ENCODE assay signal across 12 cellular contexts in genomic region chr4:122909683-122910082, GRCh38. TPM values are rescaled to one million over a fixed set of nuclear protein-coding genes. Genes with fewer than 3 reads are reported as not detected.
DNase-seq lines count a peak whose midpoint lies in the region; ATAC-seq, FAIRE-seq and TF ChIP-seq lines count a peak whose summit lies in the region.
"Had no signal": no experiment of that assay in that cellular context is flagged by ENCODE, and none has a peak within 500 bp of the region (broad histone marks: within the 10 kb centered on the region; RNA-seq: fewer than 3 reads in every experiment).

No MANE protein-coding gene starts in this region.

- FAIRE-seq in A549 (lab: Jason Lieb, UNC) = no peak
- FAIRE-seq in urothelium cell line (lab: Jason Lieb, UNC) = no peak
- FAIRE-seq: HTR-8/SVneo had no signal

- H3K27me3 ChIP-seq in right lobe of liver = no peaks in the 10 kb centered on the region

- WGBS in A549 (ENCODE audit: missing lambda C conversion rate) = 38% methylated on average over 2 of the region's 2 CpGs
- WGBS in right lobe of liver (ENCODE audit: insufficient coverage, low coverage, low lambda C conversion rate, missing lambda C conversion rate) = 64% methylated on average over 2 of the region's 2 CpGs

- TF ChIP-seq POLR2A in A549 (IDR thresholded peaks at IDR 0.05; ENCODE audit: low read length) = no peak
- no peak for TF ChIP-seq POLR2A in right lobe of liver (IDR thresholded peaks at IDR 0.05)

- POLR2A ChIA-PET in A549 (lab: Yijun Ruan, JAX) = no interaction called here

- CTCF ChIA-PET in A549 (lab: Yijun Ruan, JAX) = no interaction called here

- no peak for TF ChIP-seq CTCF in A549 (IDR thresholded peaks at IDR 0.05)
- TF ChIP-seq CTCF in right lobe of liver (IDR thresholded peaks at IDR 0.05) = no peak

- no peak for TF ChIP-seq EP300 in A549 (IDR thresholded peaks at IDR 0.05)

- peak overlapping the region; percentile 57 for H3K4me2 ChIP-seq in A549

- H3K36me3 ChIP-seq in right lobe of liver = no peaks in the 10 kb centered on the region

- H3K9me3 ChIP-seq in A549 (no peaks in the 10 kb centered on the region), right lobe of liver (no peaks in the 10 kb centered on the region)

- intact Hi-C loops in right lobe of liver (cut with DNase I) = no loop called here

- H3K4me1 ChIP-seq in A549 (peaks cover 64% of the 10 kb centered on the region), right lobe of liver (peaks cover 0 to 30% (median 0%) of the 10 kb centered on the region in 4 donors)

- TF ChIP-seq RAD21 in A549 (conservative IDR thresholded peaks at IDR 0.05 in 1 of 2, IDR thresholded peaks at IDR 0.05 in 1 of 2) = no peak

- ATAC-seq in A549 (no peak), right lobe of liver (peak in 3 of 4 donors; percentile 34 to 79 (median 71))
- ATAC-seq: CD8-positive, alpha-beta T cell; HCT116 had no signal

- H3K27ac ChIP-seq in A549 = peak overlapping the region; percentile 58 to 66
- peak overlapping the region in 1 of 3 donors; percentile 58 for H3K27ac ChIP-seq in right lobe of liver

- H3K4me3 ChIP-seq in A549 (no peak overlapping the region), right lobe of liver (no peak overlapping the region)

- DNase-seq in A549 (ENCODE audit: low read depth in 1 of 2, low spot score in 1 of 2) (no peak), DMS53 treated with DMSO at 0.1 percent for 48 hours (lab: John Stamatoyannopoulos, UW; ENCODE audit: unreplicated experiment) (peak; percentile 32), fibroblast of gingiva (ENCODE audit: low read depth) (peak; percentile 21), right lobe of liver (no peak), mucosa of gallbladder (ENCODE audit: low spot score) (no peak), AG20443 (ENCODE audit: low spot score) (no peak), urothelium cell line (ENCODE audit: low spot score) (no peak)
- DNase-seq in effector CD8-positive, alpha-beta T cell (lab: John Stamatoyannopoulos, UW) = no peak
- DNase-seq: CD8-positive, alpha-beta T cell; COR-L47 had no signal

TF ChIP-seq in A549, 52 proteins besides CTCF, POLR2A, EP300 and RAD21:
- TF ChIP-seq MAFK (IDR thresholded peaks at IDR 0.05; ENCODE audit: partially characterized antibody) = no peak
- TF ChIP-seq GATA3 (IDR thresholded peaks at IDR 0.05; ENCODE audit: borderline replicate concordance) = no peak
- TF ChIP-seq POLR2AphosphoS2 (conservative IDR thresholded peaks at IDR 0.05; ENCODE audit: low read length) = no peak
- no peak for TF ChIP-seq HEYL (CRISPR knock-in tag; IDR thresholded peaks at IDR 0.05)
- no peak for TF ChIP-seq MAX (IDR thresholded peaks at IDR 0.05)
- no peak for TF ChIP-seq E2F6 (IDR thresholded peaks at IDR 0.05; ENCODE audit: borderline replicate concordance, low read depth)
- no peak for TF ChIP-seq MAZ (IDR thresholded peaks at IDR 0.05; ENCODE audit: borderline replicate concordance, low read depth, low read length)
- TF ChIP-seq CHD4 (IDR thresholded peaks at IDR 0.05; ENCODE audit: borderline replicate concordance) = no peak
- TF ChIP-seq CEBPB (IDR thresholded peaks at IDR 0.05) = no peak
- no peak for TF ChIP-seq HOXB5 (CRISPR knock-in tag; IDR thresholded peaks at IDR 0.05)
- TF ChIP-seq HMGXB4 (CRISPR knock-in tag; IDR thresholded peaks at IDR 0.05; ENCODE audit: borderline replicate concordance) = no peak
- TF ChIP-seq HOXB13 (CRISPR knock-in tag; IDR thresholded peaks at IDR 0.05; ENCODE audit: low read depth) = no peak
- no peak for TF ChIP-seq HOXA7 (CRISPR knock-in tag; IDR thresholded peaks at IDR 0.05)
- TF ChIP-seq JUN (IDR thresholded peaks at IDR 0.05) = no peak
- TF ChIP-seq HDAC2 (IDR thresholded peaks at IDR 0.05) = no peak
- no peak for TF ChIP-seq TFCP2L1 (CRISPR knock-in tag; IDR thresholded peaks at IDR 0.05)
- no peak for TF ChIP-seq ATOH8 (CRISPR knock-in tag; IDR thresholded peaks at IDR 0.05; ENCODE audit: low read depth)

RNA-seq across cellular contexts. Expression of gene NUDT6, which starts 12.7 kb away (rescaled TPM):
- polyA plus RNA-seq in A549 (2011; rRNA removed) = 10.2 and 12.7 TPM in 2 replicates
- 5.2 and 6.0 TPM in 2 replicates for polyA plus RNA-seq in A549 (2012; cell fraction: cytosol; rRNA removed)
- polyA plus RNA-seq in A549 (2012; cell fraction: nucleus; rRNA removed) = 4.3 and 4.7 TPM in 2 replicates
- polyA plus RNA-seq in A549 (2017; fragmentation: RNase III; extraction: RNeasy Plus Mini Kit Qiagen cat#74134 plus additional on column Dnase treatment) = 8.7 to 10.4 TPM (median 9.9 TPM) in 3 replicates
- 3.3 and 4.1 TPM in 2 replicates for polyA minus RNA-seq in A549 (2011; rRNA and poly(A)+ RNA removed)
- total RNA-seq in right lobe of liver = 10 to 100 TPM in 5 of 6 experiments, 1 to 10 TPM in 1; 8.0 to 20.5 (median 17.1) TPM
- total RNA-seq in mucosa of gallbladder = 3.5 TPM

Comparison
In these comparisons a context has a peak if more than half of its experiments do, and no peak if none do; other contexts are left out.
1. ATAC-seq: peak in right lobe of liver (3 of 4); none in A549 (0 of 2).
2. DNase-seq: peak in DMS53 treated with DMSO at 0.1 percent for 48 hours (single experiment) and fibroblast of gingiva (single experiment); none in A549 (0 of 2), right lobe of liver (0 of 3), effector CD8-positive, alpha-beta T cell (single experiment), mucosa of gallbladder (single experiment), AG20443 (single experiment) and urothelium cell line (single experiment).